ENCODE assay signal across 8 cellular contexts in the genomic region with DNA sequence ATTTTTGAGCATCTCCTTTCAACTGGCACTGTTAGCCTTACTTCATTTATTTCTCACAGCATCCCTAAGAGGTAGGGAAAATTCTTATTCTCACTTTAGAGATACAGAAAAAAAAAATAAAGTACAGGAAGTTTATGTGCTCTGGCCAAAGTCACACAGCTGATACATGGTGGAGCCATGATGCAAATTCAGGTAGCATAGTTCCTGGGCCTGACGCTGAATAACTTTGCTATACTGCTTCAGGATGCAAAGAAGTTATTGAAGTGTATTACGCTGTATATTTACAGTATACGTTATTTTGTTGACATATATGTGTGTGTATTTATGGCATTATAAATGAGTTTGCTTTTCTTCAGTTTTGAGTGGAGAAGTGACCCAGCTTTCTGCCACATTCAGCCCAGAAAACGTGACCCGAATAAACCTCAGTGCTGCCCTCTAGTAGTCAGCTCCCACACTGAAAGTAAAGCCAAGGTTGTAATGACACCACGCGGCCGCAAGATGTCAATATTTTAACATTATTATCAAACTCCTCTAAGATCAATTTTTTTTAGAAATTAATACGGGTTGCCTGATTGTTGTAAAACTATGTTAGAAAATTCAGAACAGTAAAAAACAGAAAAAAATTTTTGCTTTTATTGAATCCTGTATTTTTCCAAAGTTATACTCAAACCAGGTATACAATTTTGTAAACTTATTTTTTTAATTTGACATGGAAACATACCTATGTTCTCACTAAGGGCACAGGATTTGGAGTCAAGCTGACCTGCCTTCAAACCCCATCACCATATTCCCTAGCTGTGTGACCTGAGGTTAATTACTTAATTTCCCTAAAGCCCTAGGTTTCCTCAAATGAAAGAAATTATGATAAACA. TPM values are rescaled to one million over a fixed set of nuclear protein-coding genes. Genes with fewer than 3 reads are reported as not detected.
DNase-seq lines count a peak whose midpoint lies in the region; ATAC-seq and TF ChIP-seq lines count a peak whose summit lies in the region.
"Had no signal": no experiment of that assay in that cellular context is flagged by ENCODE, and none has a peak within 500 bp of the region (broad histone marks: within the 10 kb centered on the region; RNA-seq: fewer than 3 reads in every experiment).

No MANE protein-coding gene starts in this region.

- peaks cover 0 to 11% of the 10 kb centered on the region in 2 donors for H3K27me3 ChIP-seq in left lung

- no peaks in the 10 kb centered on the region for H3K9me3 Mint-ChIP-seq in chondrocyte (ENCODE audit: low read depth)

- H3K36me3 ChIP-seq in left lung, result no peaks in the 10 kb centered on the region

- ATAC-seq in HG02840 (IDR thresholded peaks at IDR 0.05; ENCODE audit: low FRiP score, unreplicated experiment) (peak; percentile 79), left lung (peak; percentile 96)

- H3K36me3 Mint-ChIP-seq in chondrocyte (ENCODE audit: low read depth), result no peaks in the 10 kb centered on the region

- DNase-seq in GM12865 (ENCODE audit: low read depth), result peak; percentile 73
- peak; percentile 44 for DNase-seq in NCI-H2196 (lab: John Stamatoyannopoulos, UW; ENCODE audit: unreplicated experiment)
- peak; percentile 26 for DNase-seq in activated CD4-positive, CD25-positive, alpha-beta regulatory T cell treated with anti-CD3 and anti-CD28 coated beads, Interleukin-2, amount 50 U/mL, for 16 hours (ENCODE audit: low read depth, low spot score)
- DNase-seq in chondrocyte (ENCODE audit: low spot score), result no peak
- DNase-seq in left lung, result peak in 1 of 2 donors; percentile 53
- peak; percentile 13 to 33 (median 22) for DNase-seq in stimulated activated CD4-positive, alpha-beta T cell treated with anti-CD3 and anti-CD28 coated beads, TNF-alpha, amount 100 ng/mL, for 24 hours (ENCODE audit: low read depth in 3 of 3)

- H3K4me3 ChIP-seq in GM12865 (ENCODE audit: low read depth, low read length) (no peak overlapping the region), left lung (no peak overlapping the region)

- H3K27me3 Mint-ChIP-seq in chondrocyte (ENCODE audit: low read depth), result peaks cover 24% of the 10 kb centered on the region

- TF ChIP-seq CTCF in GM12865 (IDR thresholded peaks at IDR 0.05; ENCODE audit: insufficient read depth, low read depth, low read length, missing control alignments) (peak; percentile 77), chondrocyte (IDR thresholded peaks at IDR 0.05) (peak; percentile 100), left lung (IDR thresholded peaks at IDR 0.05) (peak; percentile 81 to 97)

- H3K27ac Mint-ChIP-seq in chondrocyte (ENCODE audit: unreplicated experiment), result no peak overlapping the region

- peaks cover 3% of the 10 kb centered on the region for H3K4me1 Mint-ChIP-seq in chondrocyte (ENCODE audit: low read depth)

- no peak overlapping the region for H3K27ac ChIP-seq in left lung

- no peaks in the 10 kb centered on the region for H3K4me1 ChIP-seq in left lung

- intact Hi-C loops in left lung (cut with DNase I), result loop anchor here in 1 of 2 donors (5.0 kb wide), 1 partner anchor 147 kb away; no protein-coding TSS in a partner anchor

- H3K4me3 Mint-ChIP-seq in chondrocyte (ENCODE audit: unreplicated experiment), result no peak overlapping the region

- no peaks in the 10 kb centered on the region for H3K9me3 ChIP-seq in left lung

RNA-seq across cellular contexts. Expression of a gene that starts 3.8 kb away (rescaled TPM):
- total RNA-seq in chondrocyte, result not detected in 3 replicates
- total RNA-seq in left lung, result under 1 TPM in 1 of 2 donors, not detected in 1; 0.10 TPM
- total RNA-seq: mononuclear cell had no signal

RNA-seq across cellular contexts. Expression of a gene that starts 50.9 kb away (rescaled TPM):
- total RNA-seq in chondrocyte, result 9.5 to 15.8 TPM (median 9.8 TPM) in 3 replicates
- 10 to 100 TPM; 10.5 to 10.7 TPM for total RNA-seq in left lung
